Comparison of ENCODE assay signal across 20 cellular contexts in the genomic region with DNA sequence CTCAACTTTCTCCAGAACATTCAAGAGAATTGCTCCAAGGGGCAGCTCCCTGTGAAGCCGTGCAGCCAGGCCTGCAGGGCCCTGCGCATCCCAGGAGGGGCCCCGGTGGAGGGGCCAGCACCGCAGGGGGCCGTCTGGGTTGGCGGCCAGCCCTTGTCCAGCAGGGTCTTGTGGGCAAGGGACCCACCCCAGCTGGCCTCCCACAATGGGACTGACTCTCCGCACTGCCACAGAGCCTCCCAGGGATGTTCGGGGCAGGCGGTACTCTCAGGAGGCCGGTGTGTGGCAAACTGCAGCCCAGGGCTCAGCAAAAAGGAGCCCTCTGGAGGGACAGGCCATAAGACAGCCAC.
DNase-seq lines count a peak whose midpoint lies in the region; ATAC-seq, FAIRE-seq and TF ChIP-seq lines count a peak whose summit lies in the region.
"Had no signal": no experiment of that assay in that cellular context is flagged by ENCODE, and none has a peak within 500 bp of the region (broad histone marks: within the 10 kb centered on the region; RNA-seq: fewer than 3 reads in every experiment).

No MANE protein-coding gene starts in this region.

- H3K4me3 ChIP-seq in A673 (ENCODE audit: low read depth, low read length, poor library complexity, severe bottlenecking) (no peak overlapping the region), BLaER1 (no peak overlapping the region), SK-N-MC (peak overlapping the region; percentile 52), kidney (ENCODE audit: low read length in 2 of 2) (no peak overlapping the region)

- BruUV-seq in A673 (replicated peaks; lab: Mats Ljungman, UMichigan) = no TSS peak

- H4K20me1 ChIP-seq in BLaER1 = no peaks in the 10 kb centered on the region

- POLR2A ChIA-PET in A673 (lab: Charles Lee; ENCODE audit: low non-redundant PET) = no interaction called here

- DNase-seq in A673 (ENCODE audit: low spot score) (no peak), SK-N-MC (ENCODE audit: low read depth, low spot score) (no peak), kidney (peak; percentile 58), globus pallidus (ENCODE audit: low spot score) (no peak), glomerular visceral epithelial cell (ENCODE audit: extremely low spot score) (no peak)
- DNase-seq: 8988T; AML-193; C1 segment of cervical spinal cord; CD4-positive, alpha-beta memory T cell; CD4-positive, CD25-positive, alpha-beta regulatory T cell; CD8-positive, alpha-beta memory T cell; COR-L47; DMS79 treated with DMSO at 0.1 percent for 48 hours; GF-D8 had no signal

- peak overlapping the region; percentile 51; the same call in 1 of the 2 replicates for H3K4me2 ChIP-seq in BLaER1

- CTCF ChIA-PET in A673 (lab: Charles Lee) = interaction anchor here (0.5 kb wide), 1 partner anchor 357 kb away, joined by 6 read pairs; no protein-coding TSS in a partner anchor

- no peak for FAIRE-seq in kidney (lab: Jason Lieb, UNC)
- FAIRE-seq: A204.1, G401.6, GM12891 had no signal

- ATAC-seq in GM18517 (IDR thresholded peaks at IDR 0.05; ENCODE audit: unreplicated experiment) = no peak
- no peak for ATAC-seq in HG02973 (IDR thresholded peaks at IDR 0.05; ENCODE audit: unreplicated experiment)

- H3K9ac ChIP-seq in BLaER1 (no peak overlapping the region), SK-N-MC (ENCODE audit: insufficient read length) (no peak overlapping the region), kidney (ENCODE audit: low read length in 2 of 2) (no peak overlapping the region)

- intact Hi-C loops in A673 (cut with micrococcal nuclease; ENCODE audit: unreplicated experiment) = no loop called here
- intact Hi-C loops in kidney (cut with DNase I) = no loop called here

- H3K27ac ChIP-seq in A673 (ENCODE audit: low read depth, low read length, poor library complexity, severe bottlenecking) (peak overlapping the region; percentile 78), BLaER1 (peak overlapping the region; percentile 64; the same call in 1 of the 2 replicates), SK-N-MC (no peak overlapping the region), kidney (ENCODE audit: low read depth in 2 of 2, low read length in 2 of 2) (no peak overlapping the region)

- H3K36me3 ChIP-seq in A673 (ENCODE audit: insufficient read depth, low read length, poor library complexity, severe bottlenecking) = no peaks in the 10 kb centered on the region
- peaks cover 39% of the 10 kb centered on the region; the same call in 1 of the 2 replicates for H3K36me3 ChIP-seq in BLaER1
- no peaks in the 10 kb centered on the region for H3K36me3 ChIP-seq in SK-N-MC (ENCODE audit: insufficient read depth, low read length)
- no peaks in the 10 kb centered on the region for H3K36me3 ChIP-seq in kidney (ENCODE audit: control insufficient read depth in 1 of 2, insufficient read depth in 2 of 2, low read length in 2 of 2)

- no peak for TF ChIP-seq CTCF in A673 (conservative IDR thresholded peaks at IDR 0.05; ENCODE audit: low read depth, low read length)
- TF ChIP-seq CTCF in kidney (IDR thresholded peaks at IDR 0.05; ENCODE audit: borderline replicate concordance, extremely low read depth, insufficient read depth) = no peak

- H3K9me3 ChIP-seq in A673 (ENCODE audit: low read depth, low read length, poor library complexity, severe bottlenecking) (no peaks in the 10 kb centered on the region), BLaER1 (no peaks in the 10 kb centered on the region), SK-N-MC (ENCODE audit: low read depth, low read length) (no peaks in the 10 kb centered on the region), kidney (ENCODE audit: control insufficient read depth in 1 of 2, low read length in 2 of 2) (no peaks in the 10 kb centered on the region)

- H3K27me3 ChIP-seq in A673 (replicated peaks; ENCODE audit: insufficient read depth, low read depth, low read length, poor library complexity) (no peaks in the 10 kb centered on the region), BLaER1 (no peaks in the 10 kb centered on the region)

- peaks cover 26% of the 10 kb centered on the region for H3K4me1 ChIP-seq in A673 (ENCODE audit: insufficient read depth, low read length, poor library complexity, severe bottlenecking)
- H3K4me1 ChIP-seq in BLaER1 = peaks cover 60% of the 10 kb centered on the region
- H3K4me1 ChIP-seq in kidney (ENCODE audit: control insufficient read depth in 1 of 2, insufficient read depth in 1 of 2, low read depth in 1 of 2, low read length in 2 of 2) = no peaks in the 10 kb centered on the region

Comparison
In these comparisons a context has a peak if more than half of its experiments do, and no peak if none do; other contexts are left out.
1. H3K27ac ChIP-seq: peak in A673 (single experiment) and BLaER1 (single experiment); none in SK-N-MC (single experiment) and kidney (0 of 2).